ENCODE assay signal across 8 cellular contexts in genomic region chr12:69157023-69157655, GRCh38.
DNase-seq lines count a peak whose midpoint lies in the region; TF ChIP-seq lines count a peak whose summit lies in the region.

No MANE protein-coding gene starts in this region.

- peaks cover 17% of the 10 kb centered on the region for H3K4me1 Mint-ChIP-seq in type B pancreatic cell (ENCODE audit: unreplicated experiment)

- H2AFZ ChIP-seq in parathyroid adenoma: peak overlapping the region; percentile 65

- TF ChIP-seq CTCF in parathyroid adenoma (IDR thresholded peaks at IDR 0.05) (peak; percentile 87), type B pancreatic cell (conservative IDR thresholded peaks at IDR 0.05) (peak; percentile 95)

- H3K4me3 ChIP-seq in SJCRH30 (peak overlapping the region; percentile 17; the same call in 1 of the 2 replicates), parathyroid adenoma (ENCODE audit: low read depth, low read length) (peak overlapping the region; percentile 20)

- H3K9me3 Mint-ChIP-seq in type B pancreatic cell: no peaks in the 10 kb centered on the region

- H3K36me3 Mint-ChIP-seq in type B pancreatic cell: no peaks in the 10 kb centered on the region

- H3K27ac ChIP-seq in SJCRH30 (no peak overlapping the region), parathyroid adenoma (no peak overlapping the region)

- H3K4me3 Mint-ChIP-seq in type B pancreatic cell: no peak overlapping the region

- H3K27me3 ChIP-seq in SJCRH30 (0 out of 2 replicates have a peak, but pooled peaks cover 3% of the 10 kb centered on the region), parathyroid adenoma (ENCODE audit: control insufficient read depth, insufficient read depth, low read length) (no peaks in the 10 kb centered on the region)

- peak overlapping the region; percentile 63 for H3K4me2 ChIP-seq in parathyroid adenoma (ENCODE audit: low read length)

- no peak overlapping the region for H3K27ac Mint-ChIP-seq in type B pancreatic cell

- H3K4me1 ChIP-seq in SJCRH30: no peaks in the 10 kb centered on the region
- no peaks in the 10 kb centered on the region for H3K4me1 ChIP-seq in parathyroid adenoma

- H3K36me3 ChIP-seq in SJCRH30: no peaks in the 10 kb centered on the region
- no peaks in the 10 kb centered on the region for H3K36me3 ChIP-seq in parathyroid adenoma (ENCODE audit: control insufficient read depth, insufficient read depth, low read length)

- H3K79me2 ChIP-seq in parathyroid adenoma: no peaks in the 10 kb centered on the region

- H3K9me3 ChIP-seq in SJCRH30 (replicated peaks): no peaks in the 10 kb centered on the region
- no peaks in the 10 kb centered on the region for H3K9me3 ChIP-seq in parathyroid adenoma (ENCODE audit: control insufficient read depth, low read length)

- DNase-seq in GDM1 (lab: John Stamatoyannopoulos, UW) (peak; percentile 76), GOT3 (lab: John Stamatoyannopoulos, UW) (peak; percentile 100), LHCN-M2 (ENCODE audit: low read depth) (peak; percentile 76), SJCRH30 (peak; percentile 78 to 88), activated gamma-delta T cell treated with Interleukin-2 at 50 U/mL for 16 hours (peak; percentile 88), germinal center (ENCODE audit: low spot score) (peak; percentile 80), type B pancreatic cell (ENCODE audit: extremely low spot score, unreplicated experiment) (peak; percentile 88)

- H3K9ac ChIP-seq in parathyroid adenoma: no peak overlapping the region

- peaks cover 6% of the 10 kb centered on the region for H3K27me3 Mint-ChIP-seq in type B pancreatic cell
